ENCODE assay signal across 21 cellular contexts in genomic region chr15:95281470-95281869, GRCh38.
DNase-seq lines count a peak whose midpoint lies in the region; ATAC-seq, FAIRE-seq and TF ChIP-seq lines count a peak whose summit lies in the region.
"Had no signal": no experiment of that assay in that cellular context is flagged by ENCODE, and none has a peak within 500 bp of the region (broad histone marks: within the 10 kb centered on the region; RNA-seq: fewer than 3 reads in every experiment).

No MANE protein-coding gene starts in this region.

- H3K36me3 ChIP-seq in left ventricle myocardium inferior (no peaks in the 10 kb centered on the region), heart right ventricle (no peaks in the 10 kb centered on the region), K562 (ENCODE audit: control insufficient read depth, insufficient read depth, low read length) (no peaks in the 10 kb centered on the region), tibial nerve (no peaks in the 10 kb centered on the region)

- intact Hi-C loops in left ventricle myocardium inferior (cut with micrococcal nuclease), result no loop called here
- intact Hi-C loops in heart right ventricle (cut with DNase I), result loop anchor here in 1 of 10 donors (10.0 kb wide), 1 partner anchor 607 kb away; no protein-coding TSS in a partner anchor
- intact Hi-C loops in K562 (cut with micrococcal nuclease), result loop anchor here (10.0 kb wide), 1 partner anchor 1053 kb away; the partner anchor contains the start of gene NR2F2

- H3K4me3 Mint-ChIP-seq in nephron, result no peak overlapping the region
- H3K4me3 Mint-ChIP-seq: CD14-positive monocyte had no signal

- no peak overlapping the region for H3K4me2 ChIP-seq in K562 (ENCODE audit: insufficient read depth, low read length)

- no peak for TF ChIP-seq RAD21 in K562 (CRISPR knock-in tag; conservative IDR thresholded peaks at IDR 0.05 in 1 of 2, IDR thresholded peaks at IDR 0.05 in 1 of 2)

- CTCF ChIA-PET in K562 (lab: Yijun Ruan, JAX; ENCODE audit: low intra/inter-chr PET ratio), result no interaction called here

- H3K27ac Mint-ChIP-seq in nephron, result peak overlapping the region; percentile 76 to 97 (median 95)
- H3K27ac Mint-ChIP-seq: CD14-positive monocyte had no signal

- H3K4me1 ChIP-seq in left ventricle myocardium inferior (peaks cover 3% of the 10 kb centered on the region), heart right ventricle (peaks cover 0 to 42% (median 0%) of the 10 kb centered on the region in 9 donors), K562 (replicated peaks in 1 of 2; ENCODE audit: control insufficient read depth in 2 of 2, insufficient read depth in 2 of 2, low read length in 2 of 2) (no peaks in the 10 kb centered on the region), tibial nerve (peaks cover 3 to 86% (median 27%) of the 10 kb centered on the region in 4 donors)

- H3K27ac ChIP-seq in left ventricle myocardium inferior (replicated peaks), result peak overlapping the region; percentile 24
- peak overlapping the region in 2 of 10 donors; percentile 21 to 66 for H3K27ac ChIP-seq in heart right ventricle
- H3K27ac ChIP-seq in K562 (ENCODE audit: extremely low read depth, low read depth, low read length), result no peak overlapping the region
- H3K27ac ChIP-seq in tibial nerve, result peak overlapping the region in 3 of 4 donors; percentile 23 to 67 (median 58)
- H3K27ac ChIP-seq: 22Rv1 had no signal

- no peaks in the 10 kb centered on the region for H3K9me3 ChIP-seq in left ventricle myocardium inferior (replicated peaks)
- no peaks in the 10 kb centered on the region for H3K9me3 ChIP-seq in heart right ventricle
- no peaks in the 10 kb centered on the region for H3K9me3 ChIP-seq in K562 (replicated peaks; ENCODE audit: control insufficient read depth, insufficient read depth, low read depth, low read length)
- H3K9me3 ChIP-seq in tibial nerve, result no peaks in the 10 kb centered on the region

- no peaks in the 10 kb centered on the region for H3K9me3 Mint-ChIP-seq in nephron

- H3K9me1 ChIP-seq in K562 (ENCODE audit: control insufficient read depth, insufficient read depth, low read length), result no peaks in the 10 kb centered on the region

- no peaks in the 10 kb centered on the region for H3K36me3 Mint-ChIP-seq in nephron (ENCODE audit: low read depth)
- H3K36me3 Mint-ChIP-seq: CD14-positive monocyte had no signal

- H3K27me3 Mint-ChIP-seq in nephron (ENCODE audit: low read depth), result no peaks in the 10 kb centered on the region

- no peak for FAIRE-seq in K562 (lab: Jason Lieb, UNC)
- FAIRE-seq: GM12891, H1 had no signal

- no peak for DNase-seq in left ventricle myocardium inferior
- no peak for DNase-seq in heart right ventricle
- DNase-seq in K562 (ENCODE audit: extremely low read depth in 1 of 4, low spot score in 3 of 4), result no peak
- DNase-seq in tibial nerve (ENCODE audit: low spot score in 2 of 2), result no peak
- DNase-seq in activated gamma-delta T cell treated with Interleukin-2 at 50 U/mL for 16 hours, result no peak
- no peak for DNase-seq in NCI-H345 treated with DMSO at 0.1 percent for 48 hours (lab: John Stamatoyannopoulos, UW; ENCODE audit: unreplicated experiment)
- no peak for DNase-seq in activated gamma-delta T cell (lab: John Stamatoyannopoulos, UW)
- DNase-seq: DMS 273 treated with DMSO at 0.1 percent for 48 hours, KG1, NCI-H1417, NCI-H187, NCI-H2107, NCI-H524, PC-3, RPMI8226, SHP77 treated with DMSO at 0.1 percent for 48 hours had no signal

- no peak overlapping the region for H2AFZ ChIP-seq in K562 (ENCODE audit: low read depth, low read length)

- no peak for TF ChIP-seq CTCF in left ventricle myocardium inferior (IDR thresholded peaks at IDR 0.05; ENCODE audit: borderline replicate concordance)
- TF ChIP-seq CTCF in heart right ventricle (IDR thresholded peaks at IDR 0.05), result no peak
- no peak for TF ChIP-seq CTCF in K562 (IDR thresholded peaks at IDR 0.05 in 2 of 3, conservative IDR thresholded peaks at IDR 0.05 in 1 of 3; ENCODE audit: insufficient read depth in 2 of 3, low read depth in 1 of 3, low read length in 3 of 3)
- no peak for TF ChIP-seq CTCF in nephron (IDR thresholded peaks at IDR 0.05; ENCODE audit: unreplicated experiment in 3 of 3)
- TF ChIP-seq CTCF in tibial nerve (IDR thresholded peaks at IDR 0.05), result no peak

- 76 to 89% methylated on average over 2 of the region's 2 CpGs for WGBS in heart right ventricle, 2 donors
- 0% methylated on average over 2 of the region's 2 CpGs for WGBS in K562 (ENCODE audit: insufficient coverage, low coverage, missing lambda C conversion rate)
- WGBS in tibial nerve, 2 donors, result 53 to 62% methylated on average over 2 of the region's 2 CpGs

- H3K79me2 ChIP-seq in K562 (ENCODE audit: control insufficient read depth, insufficient read depth, low read length), result no peaks in the 10 kb centered on the region

- TF ChIP-seq EP300 in K562 (IDR thresholded peaks at IDR 0.05; ENCODE audit: low read length) (no peak), tibial nerve (IDR thresholded peaks at IDR 0.05) (no peak)

- POLR2A ChIA-PET in K562 (lab: Yijun Ruan, JAX), result no interaction called here

- no TSS peak for BruUV-seq in K562 (replicated peaks; lab: Mats Ljungman, UMichigan)

- H3K9ac ChIP-seq in K562 (ENCODE audit: insufficient read depth in 1 of 2, low read depth in 2 of 2, low read length in 2 of 2), result no peak overlapping the region

- in situ Hi-C loops in K562 (cut with MboI), result no loop called here

- no peaks in the 10 kb centered on the region for H4K20me1 ChIP-seq in K562 (replicated peaks; ENCODE audit: control insufficient read depth, insufficient read depth, low read length)

- H3K27me3 ChIP-seq in left ventricle myocardium inferior (ENCODE audit: low read depth), result no peaks in the 10 kb centered on the region
- H3K27me3 ChIP-seq in heart right ventricle, result peaks cover 0 to 4% (median 0%) of the 10 kb centered on the region in 7 donors
- peaks cover 3 to 4% of the 10 kb centered on the region in 2 experiments; a peak in 2 of 5 replicates for H3K27me3 ChIP-seq in K562 (ENCODE audit: control insufficient read depth in 2 of 2, insufficient read depth in 2 of 2, low read length in 2 of 2)
- H3K27me3 ChIP-seq in tibial nerve, result no peaks in the 10 kb centered on the region

- H3K4me3 ChIP-seq in left ventricle myocardium inferior, result no peak overlapping the region
- H3K4me3 ChIP-seq in heart right ventricle, result no peak overlapping the region
- H3K4me3 ChIP-seq in K562, result no peak overlapping the region
- no peak overlapping the region for H3K4me3 ChIP-seq in tibial nerve

- no peak for TF ChIP-seq POLR2A in K562 (conservative IDR thresholded peaks at IDR 0.05)
- TF ChIP-seq POLR2A in tibial nerve (IDR thresholded peaks at IDR 0.05), result no peak

- no peak for ATAC-seq in heart right ventricle
- no peak for ATAC-seq in K562
- ATAC-seq: PC-3 had no signal

- H3K4me1 Mint-ChIP-seq in nephron, result peaks cover 78% of the 10 kb centered on the region
- H3K4me1 Mint-ChIP-seq: CD14-positive monocyte had no signal

TF ChIP-seq in K562, 482 proteins besides CTCF, POLR2A, EP300 and RAD21 (continues in another document):
- TF ChIP-seq STAT6 (CRISPR knock-in tag; IDR thresholded peaks at IDR 0.05) (no peak), ZFPM2 (CRISPR knock-in tag; IDR thresholded peaks at IDR 0.05) (no peak), ZNF23 (CRISPR knock-in tag; IDR thresholded peaks at IDR 0.05) (no peak), POLR2AphosphoS2 (IDR thresholded peaks at IDR 0.05; ENCODE audit: low read length) (no peak), U2AF2 (optimal IDR thresholded peaks at IDR 0.05; ENCODE audit: low read depth, low read length) (no peak), GABPB2 (CRISPR knock-in tag; conservative IDR thresholded peaks at IDR 0.05) (no peak), CBFA2T3 (IDR thresholded peaks at IDR 0.05) (no peak), HLTF (IDR thresholded peaks at IDR 0.05) (no peak), POU5F1 (IDR thresholded peaks at IDR 0.05; ENCODE audit: borderline replicate concordance, low read depth, low read length, partially characterized antibody) (no peak), FOXK1 (CRISPR knock-in tag; IDR thresholded peaks at IDR 0.05; ENCODE audit: borderline replicate concordance) (no peak), CEBPG (CRISPR knock-in tag; IDR thresholded peaks at IDR 0.05) (no peak), CEBPG (tag; conservative IDR thresholded peaks at IDR 0.05 in 1 of 2, IDR thresholded peaks at IDR 0.05 in 1 of 2) (0 out of 4 replicates have a peak, but pooled peaks of 1 of the 2 experiments have one; percentile 23), SAFB (IDR thresholded peaks at IDR 0.05; ENCODE audit: borderline replicate concordance, low read depth, low read length) (no peak), MNT (conservative IDR thresholded peaks at IDR 0.05) (no peak), BACH1 (tag; IDR thresholded peaks at IDR 0.05) (no peak)
